10 cellular contexts compared by ENCODE assay signal in the genomic region with DNA sequence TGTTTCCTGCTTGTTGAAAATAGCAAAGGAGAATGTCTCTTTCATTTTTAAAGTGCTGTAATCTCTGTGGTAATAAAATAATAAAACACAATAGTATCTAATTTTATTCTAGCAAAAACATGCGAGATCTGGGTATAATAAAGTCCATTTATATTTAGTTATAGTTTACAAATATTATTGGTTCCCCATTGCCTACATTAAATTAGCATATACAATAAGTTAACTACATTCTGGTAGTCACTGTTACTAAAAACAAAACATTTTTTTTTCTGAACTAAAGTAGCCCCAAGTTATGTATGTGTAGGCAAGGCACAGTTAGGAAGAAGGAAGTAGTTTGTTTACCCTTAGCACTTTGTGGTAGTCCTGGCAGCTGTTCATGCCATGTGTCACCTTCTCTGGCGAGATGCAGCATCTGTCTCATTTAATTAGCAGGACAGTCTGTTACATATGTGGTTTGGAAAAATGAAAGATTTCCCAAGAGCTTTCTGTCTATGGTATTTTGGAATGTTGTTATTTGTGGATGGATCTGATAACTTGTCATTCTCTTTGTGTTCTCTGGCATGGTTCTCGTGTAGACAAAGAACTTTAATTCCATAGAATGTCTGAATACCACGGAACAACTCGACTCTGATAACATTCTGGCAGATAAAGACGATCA.
DNase-seq lines count a peak whose midpoint lies in the region; ATAC-seq and TF ChIP-seq lines count a peak whose summit lies in the region.
"Had no signal": no experiment of that assay in that cellular context is flagged by ENCODE, and none has a peak within 500 bp of the region (broad histone marks: within the 10 kb centered on the region; RNA-seq: fewer than 3 reads in every experiment).

No MANE protein-coding gene starts in this region.

- DNase-seq in GM04504 (ENCODE audit: low read depth) (peak; percentile 87), NB4 (ENCODE audit: low read depth) (peak; percentile 14), dedifferentiated amniotic fluid mesenchymal stem cell (ENCODE audit: extremely low spot score) (peak; percentile 72), osteocyte (ENCODE audit: extremely low spot score, unreplicated experiment) (no peak), germinal center (ENCODE audit: low spot score) (no peak)
- DNase-seq: activated CD4-positive, alpha-beta memory T cell treated with anti-CD3 and anti-CD28 coated beads for 36 hours had no signal

- ATAC-seq in HG02798 (IDR thresholded peaks at IDR 0.05; ENCODE audit: poor library complexity, unreplicated experiment), result no peak
- no peak for ATAC-seq in GM21576 (IDR thresholded peaks at IDR 0.05; ENCODE audit: unreplicated experiment)
- no peak for ATAC-seq in GM18498 (IDR thresholded peaks at IDR 0.05; ENCODE audit: unreplicated experiment)

- H3K9me3 Mint-ChIP-seq in osteocyte (ENCODE audit: unreplicated experiment), result no peaks in the 10 kb centered on the region
- H3K9me3 Mint-ChIP-seq: activated CD4-positive, alpha-beta memory T cell treated with anti-CD3 and anti-CD28 coated beads for 36 hours had no signal

- H3K27me3 Mint-ChIP-seq in osteocyte (ENCODE audit: unreplicated experiment), result no peaks in the 10 kb centered on the region
- H3K27me3 Mint-ChIP-seq: activated CD4-positive, alpha-beta memory T cell treated with anti-CD3 and anti-CD28 coated beads for 36 hours had no signal

- TF ChIP-seq CTCF in NB4 (IDR thresholded peaks at IDR 0.05; ENCODE audit: low read depth, low read length) (no peak), osteocyte (IDR thresholded peaks at IDR 0.05) (no peak)

- peaks cover 3% of the 10 kb centered on the region for H3K4me1 Mint-ChIP-seq in osteocyte (ENCODE audit: unreplicated experiment)

- H3K4me3 Mint-ChIP-seq in osteocyte (ENCODE audit: unreplicated experiment), result no peak overlapping the region
- H3K4me3 Mint-ChIP-seq: activated CD4-positive, alpha-beta memory T cell treated with anti-CD3 and anti-CD28 coated beads for 36 hours had no signal

- no peak for TF ChIP-seq POLR2A in NB4 (IDR thresholded peaks at IDR 0.05; ENCODE audit: extremely low read depth, insufficient read length)

- H3K27ac Mint-ChIP-seq in osteocyte (ENCODE audit: unreplicated experiment), result peak overlapping the region; percentile 1
- H3K27ac Mint-ChIP-seq: activated CD4-positive, alpha-beta memory T cell treated with anti-CD3 and anti-CD28 coated beads for 36 hours had no signal

- H3K4me3 ChIP-seq in NB4 (ENCODE audit: low read depth, low read length), result no peak overlapping the region
- H3K4me3 ChIP-seq: cardiac muscle cell had no signal

- no peaks in the 10 kb centered on the region for H3K36me3 Mint-ChIP-seq in osteocyte (ENCODE audit: unreplicated experiment)
- H3K36me3 Mint-ChIP-seq: activated CD4-positive, alpha-beta memory T cell treated with anti-CD3 and anti-CD28 coated beads for 36 hours had no signal

Comparison
In these comparisons a context has a peak if more than half of its experiments do, and no peak if none do; other contexts are left out.
1. DNase-seq: peak in GM04504 (single experiment), NB4 (single experiment) and dedifferentiated amniotic fluid mesenchymal stem cell (single experiment); none in osteocyte (single experiment) and germinal center (single experiment).